ENCODE assay signal across 8 cellular contexts in genomic region chr7:136405931-136406777, GRCh38.
DNase-seq lines count a peak whose midpoint lies in the region; ATAC-seq, FAIRE-seq and TF ChIP-seq lines count a peak whose summit lies in the region.

No MANE protein-coding gene starts in this region.

- no peaks in the 10 kb centered on the region for H3K36me3 ChIP-seq in HUES48 (ENCODE audit: control insufficient read depth, insufficient read depth, low read length)
- no peaks in the 10 kb centered on the region for H3K36me3 ChIP-seq in OCI-LY1 (ENCODE audit: insufficient read depth, low read length)
- no peaks in the 10 kb centered on the region for H3K36me3 ChIP-seq in bronchial epithelial cell (ENCODE audit: control insufficient read depth, insufficient read depth, low read length)
- H3K36me3 ChIP-seq in keratinocyte (ENCODE audit: control insufficient read depth in 2 of 2, extremely low read depth in 1 of 2, insufficient read depth in 2 of 2, low read length in 2 of 2): no peaks in the 10 kb centered on the region

- dilution Hi-C loops in keratinocyte (cut with MboI; ENCODE audit: extremely low pct_ligation_motif_present, low sequenced_read_pairs): no loop called here

- no peaks in the 10 kb centered on the region for H3K79me2 ChIP-seq in OCI-LY1 (ENCODE audit: insufficient read depth, low read length)
- no peaks in the 10 kb centered on the region for H3K79me2 ChIP-seq in keratinocyte (ENCODE audit: control insufficient read depth, insufficient read depth, low read length)

- peak; percentile 3 for DNase-seq in activated naive CD4-positive, alpha-beta T cell treated with Interleukin-2 at 50 U/mL for 16 hours
- DNase-seq in activated naive CD4-positive, alpha-beta T cell (lab: John Stamatoyannopoulos, UW): no peak
- DNase-seq in bronchial epithelial cell (ENCODE audit: low read depth) (peak; percentile 47), keratinocyte (ENCODE audit: low read depth, low spot score) (no peak)
- DNase-seq in stimulated activated CD8-positive, alpha-beta memory T cell treated with anti-CD3 and anti-CD28 coated beads, Interleukin-12 subunit alpha, Interleukin-12 subunit beta, amount 100 ng/mL, for 1 hour (ENCODE audit: low read depth): peak; percentile 2

- peak; percentile 83 for TF ChIP-seq CTCF in OCI-LY1 (IDR thresholded peaks at IDR 0.05; ENCODE audit: low read length)
- TF ChIP-seq CTCF in bronchial epithelial cell (IDR thresholded peaks at IDR 0.05; ENCODE audit: insufficient read depth, low read length, severe bottlenecking): peak; percentile 81
- peak; percentile 56 to 75 (median 63) for TF ChIP-seq CTCF in keratinocyte (optimal IDR thresholded peaks at IDR 0.05 in 1 of 3, IDR thresholded peaks at IDR 0.05 in 1 of 3, conservative IDR thresholded peaks at IDR 0.05 in 1 of 3; ENCODE audit: extremely low read depth in 1 of 3, insufficient read depth in 2 of 3, low read length in 3 of 3)

- H3K9me3 ChIP-seq in HUES48 (ENCODE audit: control insufficient read depth, insufficient read depth, low read length) (no peaks in the 10 kb centered on the region), OCI-LY1 (ENCODE audit: low read length) (no peaks in the 10 kb centered on the region), keratinocyte (ENCODE audit: control insufficient read depth, low read depth, low read length) (no peaks in the 10 kb centered on the region)

- peak; percentile 94 for ATAC-seq in GM21723 (IDR thresholded peaks at IDR 0.05; ENCODE audit: unreplicated experiment)

- H3K27me3 ChIP-seq in HUES48 (ENCODE audit: control insufficient read depth, insufficient read depth, low read length) (peaks cover 12% of the 10 kb centered on the region), OCI-LY1 (ENCODE audit: insufficient read depth, low read length) (no peaks in the 10 kb centered on the region), bronchial epithelial cell (ENCODE audit: control insufficient read depth, insufficient read depth, low read length) (no peaks in the 10 kb centered on the region), keratinocyte (ENCODE audit: control insufficient read depth, extremely low read depth, insufficient read depth, low read length) (no peaks in the 10 kb centered on the region)

- H3K4me3 ChIP-seq in HUES48 (ENCODE audit: low read depth, low read length): peak overlapping the region; percentile 53
- no peak overlapping the region for H3K4me3 ChIP-seq in OCI-LY1 (ENCODE audit: low read depth, low read length, poor library complexity, severe bottlenecking)
- H3K4me3 ChIP-seq in bronchial epithelial cell (ENCODE audit: low read depth, low read length): no peak overlapping the region
- H3K4me3 ChIP-seq in keratinocyte (ENCODE audit: control insufficient read depth in 2 of 3, extremely low read depth in 1 of 3, insufficient read depth in 2 of 3, low read depth in 1 of 3, low read length in 3 of 3): no peak overlapping the region

- H2AFZ ChIP-seq in OCI-LY1 (ENCODE audit: low read length): no peak overlapping the region
- H2AFZ ChIP-seq in keratinocyte (ENCODE audit: control insufficient read depth, low read length): no peak overlapping the region

- no peaks in the 10 kb centered on the region for H3K9me1 ChIP-seq in keratinocyte (ENCODE audit: control insufficient read depth, extremely low read depth, insufficient read depth, low read length)

- H3K9ac ChIP-seq in HUES48 (ENCODE audit: low read depth, low read length): no peak overlapping the region
- no peak overlapping the region for H3K9ac ChIP-seq in OCI-LY1 (ENCODE audit: low read length)
- no peak overlapping the region for H3K9ac ChIP-seq in keratinocyte (ENCODE audit: control insufficient read depth, extremely low read depth, insufficient read depth, low read length)

- H3K9me2 ChIP-seq in OCI-LY1 (ENCODE audit: low read depth, low read length): no peaks in the 10 kb centered on the region

- H3K4me1 ChIP-seq in HUES48 (ENCODE audit: control insufficient read depth, insufficient read depth, low read length) (peaks cover 10% of the 10 kb centered on the region), OCI-LY1 (ENCODE audit: insufficient read depth, low read length, severe bottlenecking) (peaks cover 3% of the 10 kb centered on the region), keratinocyte (ENCODE audit: control insufficient read depth, extremely low read depth, insufficient read depth, low read length) (no peaks in the 10 kb centered on the region)

- FAIRE-seq in bronchial epithelial cell (lab: Jason Lieb, UNC): no peak
- peak; percentile 85 for FAIRE-seq in keratinocyte (lab: Jason Lieb, UNC)

- no peaks in the 10 kb centered on the region for H3F3A ChIP-seq in OCI-LY1 (ENCODE audit: insufficient read depth, low read length)

- H3K27ac ChIP-seq in HUES48 (ENCODE audit: low read depth, low read length): no peak overlapping the region
- H3K27ac ChIP-seq in OCI-LY1 (ENCODE audit: low read depth, low read length, poor library complexity, severe bottlenecking): no peak overlapping the region
- no peak overlapping the region for H3K27ac ChIP-seq in keratinocyte (ENCODE audit: control insufficient read depth, insufficient read depth, low read length)

- H3K4me2 ChIP-seq in OCI-LY1 (ENCODE audit: low read length) (peak overlapping the region; percentile 21; the same call in 1 of the 2 replicates), keratinocyte (ENCODE audit: control insufficient read depth, extremely low read depth, insufficient read depth, low read depth, low read length) (no peak overlapping the region)

- H4K20me1 ChIP-seq in OCI-LY1 (ENCODE audit: insufficient read depth, low read length): no peaks in the 10 kb centered on the region
- H4K20me1 ChIP-seq in keratinocyte (ENCODE audit: control insufficient read depth, extremely low read depth, insufficient read depth, low read length): no peaks in the 10 kb centered on the region

Comparison
In these comparisons a context has a peak if more than half of its experiments do, and no peak if none do; other contexts are left out.
1. DNase-seq: peak in activated naive CD4-positive, alpha-beta T cell treated with Interleukin-2 at 50 U/mL for 16 hours (single experiment), bronchial epithelial cell (single experiment) and stimulated activated CD8-positive, alpha-beta memory T cell treated with anti-CD3 and anti-CD28 coated beads, Interleukin-12 subunit alpha, Interleukin-12 subunit beta, amount 100 ng/mL, for 1 hour (single experiment); none in activated naive CD4-positive, alpha-beta T cell (0 of 4) and keratinocyte (single experiment).
2. Peak in every context shown above with its lines, with median percentiles within 50 percentile points of each other: CTCF ChIP-seq.